Comparison of ENCODE assay signal across 8 cellular contexts in the genomic region with DNA sequence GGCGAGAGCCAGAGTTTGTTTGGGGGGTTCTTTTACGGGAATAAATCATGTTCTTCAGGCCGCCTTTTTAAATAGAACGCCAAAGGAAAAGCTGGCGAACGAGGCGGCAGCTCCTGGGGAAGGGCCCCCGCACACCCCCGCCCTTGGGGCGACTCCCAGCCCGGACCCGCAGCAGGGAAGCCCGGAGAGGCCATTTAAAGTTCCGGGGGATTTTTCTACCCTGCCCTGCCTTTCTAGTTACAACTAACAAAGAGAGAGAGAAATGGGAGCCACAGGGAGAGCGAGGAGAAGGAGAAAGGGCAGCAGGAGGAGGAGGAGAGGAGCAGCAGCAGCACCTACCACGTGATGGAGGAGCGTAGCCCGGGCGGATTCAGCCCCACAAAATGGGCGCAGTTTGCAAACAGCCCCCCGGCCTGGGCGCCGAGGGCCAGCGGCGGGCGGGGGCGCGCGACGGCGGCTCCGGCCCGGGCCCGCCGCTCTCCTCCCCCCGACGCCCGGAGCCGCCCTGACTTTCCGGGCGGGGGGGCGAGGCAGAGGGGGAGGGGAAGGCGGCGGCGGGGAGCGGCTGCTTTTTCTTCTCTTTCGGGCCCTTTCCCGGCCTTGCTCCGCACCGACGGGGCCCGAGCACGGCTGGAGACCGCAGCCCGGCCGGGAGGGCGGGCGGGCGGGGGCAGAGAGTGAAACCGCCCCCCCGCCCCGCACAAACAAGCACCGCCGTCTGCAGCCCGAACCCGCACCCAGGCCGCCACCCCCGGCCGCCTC. TPM values are rescaled to one million over a fixed set of nuclear protein-coding genes. Genes with fewer than 3 reads are reported as not detected.
DNase-seq lines count a peak whose midpoint lies in the region; ATAC-seq, FAIRE-seq and TF ChIP-seq lines count a peak whose summit lies in the region.

No MANE protein-coding gene starts in this region.

- no peak for FAIRE-seq in RCC 7860 (lab: Jason Lieb, UNC)

- H3K27ac Mint-ChIP-seq in nephron progenitor cell, result peak overlapping the region; percentile 100

- peak overlapping the region; percentile 93 for H3K4me3 Mint-ChIP-seq in nephron progenitor cell

- WGBS in stomach, 5 donors, result 0 to 1% (median 1%) methylated on average over 19 to 64 of the region's 69 CpGs

- H3K27ac ChIP-seq in stomach, result peak overlapping the region; percentile 99 to 100 (median 100)

- TF ChIP-seq RAD21 in Ishikawa (IDR thresholded peaks at IDR 0.05; ENCODE audit: low read depth), result no peak

- H3K4me1 Mint-ChIP-seq in nephron progenitor cell, result peaks cover 49% of the 10 kb centered on the region

- H3K9me3 ChIP-seq in stomach, result no peaks in the 10 kb centered on the region

- TF ChIP-seq POLR2A in stomach (IDR thresholded peaks at IDR 0.05), result no peak

- H3K9me3 Mint-ChIP-seq in nephron progenitor cell, result peaks cover 2% of the 10 kb centered on the region

- DNase-seq in DMS53 treated with DMSO at 0.1 percent for 48 hours (lab: John Stamatoyannopoulos, UW; ENCODE audit: unreplicated experiment), result peak; percentile 71
- peak; percentile 38 for DNase-seq in RCC 7860 (ENCODE audit: low spot score)
- peak; percentile 55 for DNase-seq in activated effector memory CD4-positive, alpha-beta T cell treated with Interleukin-2 at 50 U/mL for 16 hours
- peak; percentile 68 for DNase-seq in fibroblast of the aortic adventitia (ENCODE audit: low read depth)
- peak; percentile 66 for DNase-seq in nephron progenitor cell
- peak; percentile 57 for DNase-seq in stomach

- H3K4me3 ChIP-seq in fibroblast of the aortic adventitia (ENCODE audit: low read depth, low read length) (peak overlapping the region; percentile 86), stomach (peak overlapping the region; percentile 89 to 99 (median 94))

- H3K27me3 Mint-ChIP-seq in nephron progenitor cell (ENCODE audit: low read depth, poor library complexity), result peaks cover 3% of the 10 kb centered on the region

- TF ChIP-seq CTCF in fibroblast of the aortic adventitia (IDR thresholded peaks at IDR 0.05; ENCODE audit: insufficient read depth, low read length), result no peak
- TF ChIP-seq CTCF in nephron progenitor cell (IDR thresholded peaks at IDR 0.05), result no peak
- no peak for TF ChIP-seq CTCF in stomach (IDR thresholded peaks at IDR 0.05)

- H3K36me3 Mint-ChIP-seq in nephron progenitor cell (ENCODE audit: low read depth), result peaks cover 10% of the 10 kb centered on the region

- peaks cover 37 to 64% (median 48%) of the 10 kb centered on the region in 4 donors for H3K4me1 ChIP-seq in stomach

- intact Hi-C loops in stomach (cut with DNase I; ENCODE audit: low total_unique reads), result no loop called here

- TF ChIP-seq EP300 in Ishikawa (IDR thresholded peaks at IDR 0.05; ENCODE audit: borderline replicate concordance) (no peak), stomach (IDR thresholded peaks at IDR 0.05) (no peak)

- ATAC-seq in GM21576 (IDR thresholded peaks at IDR 0.05; ENCODE audit: unreplicated experiment), result peak; percentile 28

- no peaks in the 10 kb centered on the region for H3K36me3 ChIP-seq in stomach

- H3K27me3 ChIP-seq in stomach, result no peaks in the 10 kb centered on the region

TF ChIP-seq in Ishikawa, 13 proteins besides CTCF, POLR2A, EP300 and RAD21:
- peak; percentile 68 for TF ChIP-seq YY1 (IDR thresholded peaks at IDR 0.05; ENCODE audit: low read depth)
- TF ChIP-seq, protein P1, sequence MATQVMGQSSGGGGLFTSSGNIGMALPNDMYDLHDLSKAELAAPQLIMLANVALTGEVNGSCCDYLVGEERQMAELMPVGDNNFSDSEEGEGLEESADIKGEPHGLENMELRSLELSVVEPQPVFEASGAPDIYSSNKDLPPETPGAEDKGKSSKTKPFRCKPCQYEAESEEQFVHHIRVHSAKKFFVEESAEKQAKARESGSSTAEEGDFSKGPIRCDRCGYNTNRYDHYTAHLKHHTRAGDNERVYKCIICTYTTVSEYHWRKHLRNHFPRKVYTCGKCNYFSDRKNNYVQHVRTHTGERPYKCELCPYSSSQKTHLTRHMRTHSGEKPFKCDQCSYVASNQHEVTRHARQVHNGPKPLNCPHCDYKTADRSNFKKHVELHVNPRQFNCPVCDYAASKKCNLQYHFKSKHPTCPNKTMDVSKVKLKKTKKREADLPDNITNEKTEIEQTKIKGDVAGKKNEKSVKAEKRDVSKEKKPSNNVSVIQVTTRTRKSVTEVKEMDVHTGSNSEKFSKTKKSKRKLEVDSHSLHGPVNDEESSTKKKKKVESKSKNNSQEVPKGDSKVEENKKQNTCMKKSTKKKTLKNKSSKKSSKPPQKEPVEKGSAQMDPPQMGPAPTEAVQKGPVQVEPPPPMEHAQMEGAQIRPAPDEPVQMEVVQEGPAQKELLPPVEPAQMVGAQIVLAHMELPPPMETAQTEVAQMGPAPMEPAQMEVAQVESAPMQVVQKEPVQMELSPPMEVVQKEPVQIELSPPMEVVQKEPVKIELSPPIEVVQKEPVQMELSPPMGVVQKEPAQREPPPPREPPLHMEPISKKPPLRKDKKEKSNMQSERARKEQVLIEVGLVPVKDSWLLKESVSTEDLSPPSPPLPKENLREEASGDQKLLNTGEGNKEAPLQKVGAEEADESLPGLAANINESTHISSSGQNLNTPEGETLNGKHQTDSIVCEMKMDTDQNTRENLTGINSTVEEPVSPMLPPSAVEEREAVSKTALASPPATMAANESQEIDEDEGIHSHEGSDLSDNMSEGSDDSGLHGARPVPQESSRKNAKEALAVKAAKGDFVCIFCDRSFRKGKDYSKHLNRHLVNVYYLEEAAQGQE (IDR thresholded peaks at IDR 0.05; ENCODE audit: low read depth), result no peak
- TF ChIP-seq CEBPB (IDR thresholded peaks at IDR 0.05), result no peak
- TF ChIP-seq TCF12 (IDR thresholded peaks at IDR 0.05; ENCODE audit: low read depth), result no peak
- TF ChIP-seq CREB1 (IDR thresholded peaks at IDR 0.05; ENCODE audit: low read depth), result no peak
- TF ChIP-seq ZBTB7A (IDR thresholded peaks at IDR 0.05; ENCODE audit: low read depth), result peak; percentile 44; the same call in 1 of the 2 replicates
- TF ChIP-seq MAX (IDR thresholded peaks at IDR 0.05), result peak; percentile 54; the same call in 1 of the 2 replicates
- no peak for TF ChIP-seq TEAD4 (IDR thresholded peaks at IDR 0.05)
- peak; percentile 87 for TF ChIP-seq USF1 (IDR thresholded peaks at IDR 0.05)
- TF ChIP-seq TAF1 (IDR thresholded peaks at IDR 0.05; ENCODE audit: low read depth), result no peak; the same call in 1 of the 2 replicates
- no peak for TF ChIP-seq EGR1 (IDR thresholded peaks at IDR 0.05)
- no peak for TF ChIP-seq FOXM1 (IDR thresholded peaks at IDR 0.05; ENCODE audit: borderline replicate concordance, low read depth)
- TF ChIP-seq NFIC (IDR thresholded peaks at IDR 0.05), result no peak

RNA-seq across cellular contexts. Expression of gene KANSL1, which starts 0.6 kb away (rescaled TPM):
- total RNA-seq in fibroblast of the aortic adventitia (ENCODE audit: low replicate concordance) (63.2 and 218 TPM in 2 replicates), stomach (100 to 1,000 TPM; 109 to 288 (median 154) TPM)
- polyA plus RNA-seq in stomach, result 10 to 100 TPM in 2 of 3 donors, 1 to 10 TPM in 1; 9.2 to 17.3 (median 10.2) TPM

Comparison
In these comparisons a context has a peak if more than half of its experiments do, and no peak if none do; other contexts are left out.
1. Peak in every context shown above with its lines: DNase-seq, ATAC-seq, H3K4me3 ChIP-seq and H3K27ac ChIP-seq.